Comparison of ENCODE assay signal across 8 cellular contexts in the genomic region with DNA sequence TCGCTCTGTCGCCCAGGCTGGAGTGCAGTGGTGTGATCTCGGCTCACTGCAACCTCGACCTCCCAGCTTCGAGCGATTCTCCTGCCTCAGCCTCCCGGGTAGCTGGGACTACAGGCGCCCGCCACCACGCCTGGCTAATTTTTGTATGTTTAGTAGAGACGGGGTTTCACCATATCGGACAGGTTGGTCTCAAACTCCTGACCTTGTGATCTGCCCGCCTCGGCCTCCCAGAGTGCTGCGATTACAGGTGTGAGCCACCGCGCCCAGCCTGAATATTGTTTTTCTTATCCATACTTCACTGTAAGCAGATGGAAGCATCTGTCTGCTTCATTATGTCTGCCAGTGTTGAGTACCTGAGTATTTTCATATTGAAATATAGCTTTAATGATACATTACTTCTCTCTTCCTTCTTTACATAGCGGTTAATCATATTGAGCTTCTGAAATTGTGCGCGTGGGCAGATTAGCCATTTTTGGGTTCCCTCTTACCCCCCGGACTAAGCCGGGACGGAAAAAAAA. TPM values are rescaled to one million over a fixed set of nuclear protein-coding genes. Genes with fewer than 3 reads are reported as not detected.
DNase-seq lines count a peak whose midpoint lies in the region; ATAC-seq and TF ChIP-seq lines count a peak whose summit lies in the region.
"Not testable (repeated sequence)": the region's sequence is repeated elsewhere in the genome, so short reads cannot be mapped to it uniquely, and the experiment has no call there.

No MANE protein-coding gene starts in this region.

- not testable (repeated sequence) for H3K27me3 ChIP-seq in HUES64 (ENCODE audit: insufficient read depth, low read length); adipocyte (replicated peaks; ENCODE audit: control insufficient read depth, insufficient read depth, low read length); tibial artery

- POLR2A ChIA-PET in T-cell (lab: Charles Lee): interaction anchor here in 1 of 2 donors (0.6 to 0.7 kb wide), 2 partner anchors 27 to 1813 kb away, joined by 3 to 4 read pairs; no protein-coding TSS in a partner anchor

- not testable (repeated sequence) for H3K36me3 ChIP-seq in HUES64 (ENCODE audit: insufficient read depth, low read length); adipocyte (ENCODE audit: control insufficient read depth, insufficient read depth, low read length, severe bottlenecking); tibial artery

- not testable (repeated sequence) for H3K9me3 ChIP-seq in HUES64 (ENCODE audit: insufficient read depth, low read depth, low read length); adipocyte (ENCODE audit: control insufficient read depth, low read length); tibial artery

- H3K4me1 ChIP-seq in HUES64 (ENCODE audit: insufficient read depth, low read length): not testable (repeated sequence)
- peaks cover 16% of the 10 kb centered on the region for H3K4me1 ChIP-seq in adipocyte (ENCODE audit: control insufficient read depth, insufficient read depth, low read length)
- peaks cover 0 to 15% (median 4%) of the 10 kb centered on the region in 4 donors for H3K4me1 ChIP-seq in tibial artery

- H3K4me3 ChIP-seq in HUES64 (ENCODE audit: low read length): peak overlapping the region; percentile 83
- peak overlapping the region; percentile 94 for H3K4me3 ChIP-seq in adipocyte (ENCODE audit: low read length)
- peak overlapping the region; percentile 78 to 91 for H3K4me3 ChIP-seq in tibial artery

- H3K9ac ChIP-seq in HUES64 (ENCODE audit: low read depth, low read length): peak overlapping the region; percentile 95
- H3K9ac ChIP-seq in adipocyte (ENCODE audit: low read length): peak overlapping the region; percentile 98

- not testable (repeated sequence) for H3K9me3 Mint-ChIP-seq in Calu3 (ENCODE audit: low read depth, unreplicated experiment); T-cell; osteocyte (ENCODE audit: unreplicated experiment)

- BruUV-seq in Calu3 (replicated peaks; lab: Mats Ljungman, UMichigan): not testable (repeated sequence)

- not testable (repeated sequence) for TF ChIP-seq CTCF in Calu3 (IDR thresholded peaks at IDR 0.05; ENCODE audit: unreplicated experiment); osteocyte (IDR thresholded peaks at IDR 0.05); tibial artery (IDR thresholded peaks at IDR 0.05)

- H3K27me3 Mint-ChIP-seq in Calu3 (ENCODE audit: unreplicated experiment); T-cell; osteocyte (ENCODE audit: unreplicated experiment): not testable (repeated sequence)

- not testable (repeated sequence) for DNase-seq in Calu3; T-cell; adipocyte (ENCODE audit: low read depth); epithelial cell of prostate (ENCODE audit: low read depth, low spot score); osteocyte (ENCODE audit: extremely low spot score, unreplicated experiment); tibial artery
- peak; percentile 45 for DNase-seq in left lobe of liver (ENCODE audit: low spot score)

- H3K36me3 Mint-ChIP-seq in Calu3 (ENCODE audit: insufficient read depth, unreplicated experiment): peaks cover 30% of the 10 kb centered on the region
- not testable (repeated sequence) for H3K36me3 Mint-ChIP-seq in T-cell; osteocyte (ENCODE audit: unreplicated experiment)

- peak overlapping the region; percentile 16 for H3K27ac Mint-ChIP-seq in Calu3 (ENCODE audit: unreplicated experiment)
- peak overlapping the region; percentile 67 to 90 for H3K27ac Mint-ChIP-seq in T-cell
- H3K27ac Mint-ChIP-seq in osteocyte (ENCODE audit: unreplicated experiment): peak overlapping the region; percentile 90

- CTCF ChIA-PET in Calu3 (lab: Charles Lee): interaction anchor here (2.5 kb wide), 1 partner anchor 252 kb away, joined by 7 read pairs; no protein-coding TSS in a partner anchor
- CTCF ChIA-PET in T-cell (lab: Charles Lee): interaction anchor here (0.5 to 1.1 kb wide), 2 partner anchors 230 to 281 kb away, joined by 3 read pairs; no protein-coding TSS in a partner anchor

- intact Hi-C loops in Calu3 (cut with micrococcal nuclease; ENCODE audit: unreplicated experiment): loop anchor here (5.0 kb wide), 2 partner anchors 136 to 316 kb away; no protein-coding TSS in a partner anchor
- intact Hi-C loops in tibial artery (cut with DNase I; ENCODE audit: low total_unique reads): loop anchor here (5.0 kb wide), 1 partner anchor 311 kb away; no protein-coding TSS in a partner anchor

- H3K4me3 Mint-ChIP-seq in Calu3 (ENCODE audit: low read depth, unreplicated experiment) (peak overlapping the region; percentile 69), T-cell (peak overlapping the region; percentile 81 to 94 (median 89)), osteocyte (ENCODE audit: unreplicated experiment) (peak overlapping the region; percentile 93)

- H3K27ac ChIP-seq in HUES64 (ENCODE audit: low read depth, low read length): peak overlapping the region; percentile 91; the same call in 1 of the 2 replicates
- peak overlapping the region; percentile 35 for H3K27ac ChIP-seq in epithelial cell of prostate
- peak overlapping the region; percentile 87 to 95 for H3K27ac ChIP-seq in tibial artery

- 71% methylated on average over 23 of the region's 23 CpGs for WGBS in HUES64

- not testable (repeated sequence) for ATAC-seq in T-cell (replicated peaks in 1 of 4)
- peak; percentile 14 for ATAC-seq in left lobe of liver

- not testable (repeated sequence) for H3K4me1 Mint-ChIP-seq in Calu3 (ENCODE audit: low read depth, unreplicated experiment)
- H3K4me1 Mint-ChIP-seq in T-cell (peaks cover 32 to 38% (median 36%) of the 10 kb centered on the region in 3 donors), osteocyte (ENCODE audit: unreplicated experiment) (peaks cover 16% of the 10 kb centered on the region)

RNA-seq across cellular contexts. Expression of a gene that starts 0.3 kb away (rescaled TPM):
- total RNA-seq in Calu3 (2022): 18.0 TPM in 2 replicates
- 10.6 TPM for polyA plus RNA-seq in HUES64 (2013, experiment 1 of 2)
- 9.3 TPM for polyA plus RNA-seq in HUES64 (2013, experiment 2 of 2)
- total RNA-seq in T-cell: 10 to 100 TPM; 25.2 to 35.2 (median 29.0) TPM
- 12.2 TPM for total RNA-seq in left lobe of liver
- total RNA-seq in osteocyte: 11.9 and 13.4 TPM in 2 replicates

Comparison
In these comparisons a context has a peak if more than half of its experiments do, and no peak if none do; other contexts are left out.
1. H3K27ac Mint-ChIP-seq: peak in every context shown above with its lines; median percentile 90 in osteocyte; 78 in T-cell; 16 in Calu3.
2. H3K27ac ChIP-seq: peak in every context shown above with its lines; median percentile 91 in HUES64; 91 in tibial artery; 35 in epithelial cell of prostate.